In the genomic region with DNA sequence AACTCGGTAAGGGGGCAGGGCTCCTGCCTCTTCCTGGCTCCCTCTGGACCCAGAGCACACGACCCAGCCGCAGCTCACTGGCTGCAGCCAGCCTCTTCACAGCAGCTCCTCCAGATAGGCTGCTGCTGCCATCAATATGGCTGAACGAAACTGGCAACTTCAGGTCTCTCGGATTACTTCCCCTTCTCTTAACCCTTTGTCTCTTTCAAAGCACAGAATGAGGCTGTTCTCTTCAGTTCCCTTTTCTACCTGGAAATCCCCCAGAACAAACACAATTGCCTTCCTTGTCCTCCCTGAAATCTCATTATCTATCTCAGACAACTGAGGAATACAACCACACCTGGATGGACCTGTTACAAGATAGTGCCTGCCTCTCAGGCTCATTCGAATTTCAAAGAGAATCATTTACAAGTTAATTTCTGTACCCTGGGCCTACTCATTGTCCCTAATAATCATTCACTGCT, we compare ENCODE assay signal across 10 cellular contexts.
DNase-seq lines count a peak whose midpoint lies in the region; ATAC-seq and TF ChIP-seq lines count a peak whose summit lies in the region.
"Had no signal": no experiment of that assay in that cellular context is flagged by ENCODE, and none has a peak within 500 bp of the region (broad histone marks: within the 10 kb centered on the region; RNA-seq: fewer than 3 reads in every experiment).

No MANE protein-coding gene starts in this region.

- BruUV-seq in OCI-LY7 (replicated peaks; lab: Mats Ljungman, UMichigan): no TSS peak

- in situ Hi-C loops in brain microvascular endothelial cell (cut with HindIII; ENCODE audit: low pct_ligation_motif_present, low sequenced_read_pairs): no loop called here

- POLR2A ChIA-PET in OCI-LY7 (lab: Charles Lee): interaction anchor here (0.9 kb wide), 1 partner anchor 8 kb away, joined by 3 read pairs; no protein-coding TSS in a partner anchor

- TF ChIP-seq POLR2A in suprapubic skin (IDR thresholded peaks at IDR 0.05) (no peak), breast epithelium (IDR thresholded peaks at IDR 0.05) (no peak)

- DNase-seq in ELF-1 (ENCODE audit: low read depth, low spot score) (peak; percentile 36), OCI-LY7 (ENCODE audit: low spot score) (peak; percentile 88), NCI-H82 (lab: John Stamatoyannopoulos, UW) (no peak), suprapubic skin (ENCODE audit: low spot score in 2 of 2) (no peak), breast epithelium (ENCODE audit: low spot score in 2 of 2) (no peak), brain microvascular endothelial cell (no peak)

- H3K9me2 ChIP-seq in OCI-LY7 (ENCODE audit: insufficient read depth, low read length): no peaks in the 10 kb centered on the region

- no peaks in the 10 kb centered on the region for H3K79me2 ChIP-seq in OCI-LY7 (ENCODE audit: insufficient read depth, low read depth, low read length)

- H3K27ac ChIP-seq in OCI-LY7 (ENCODE audit: low read depth, low read length, poor library complexity, severe bottlenecking) (peak overlapping the region; percentile 71), suprapubic skin (no peak overlapping the region), breast epithelium (no peak overlapping the region), brain microvascular endothelial cell (no peak overlapping the region)
- H3K27ac ChIP-seq: HL-60 had no signal

- H3K4me3 ChIP-seq in OCI-LY7 (ENCODE audit: low read depth, low read length, poor library complexity, severe bottlenecking) (peak overlapping the region; percentile 25), suprapubic skin (no peak overlapping the region), breast epithelium (no peak overlapping the region), brain microvascular endothelial cell (ENCODE audit: low read depth, low read length) (no peak overlapping the region)

- no peak for TF ChIP-seq EP300 in suprapubic skin (IDR thresholded peaks at IDR 0.05)

- CTCF ChIA-PET in OCI-LY7 (lab: Charles Lee; ENCODE audit: unreplicated experiment): no interaction called here

- H3K4me1 ChIP-seq in OCI-LY7 (ENCODE audit: insufficient read depth, low read length, poor library complexity, severe bottlenecking): peaks cover 25% of the 10 kb centered on the region
- no peaks in the 10 kb centered on the region for H3K4me1 ChIP-seq in suprapubic skin
- H3K4me1 ChIP-seq in breast epithelium: no peaks in the 10 kb centered on the region

- H3K27me3 ChIP-seq in suprapubic skin: no peaks in the 10 kb centered on the region
- H3K27me3 ChIP-seq in breast epithelium: no peaks in the 10 kb centered on the region
- no peaks in the 10 kb centered on the region for H3K27me3 ChIP-seq in brain microvascular endothelial cell (replicated peaks)

- no peaks in the 10 kb centered on the region for H4K20me1 ChIP-seq in OCI-LY7 (ENCODE audit: insufficient read depth, low read length)

- H3K4me2 ChIP-seq in OCI-LY7 (ENCODE audit: low read length): peak overlapping the region; percentile 61

- ATAC-seq in GM19455 (IDR thresholded peaks at IDR 0.05; ENCODE audit: unreplicated experiment): peak; percentile 96
- ATAC-seq in HG03064 (IDR thresholded peaks at IDR 0.05; ENCODE audit: low read depth, unreplicated experiment): peak; percentile 97
- ATAC-seq: Panc1 had no signal

- no peaks in the 10 kb centered on the region for H3K36me3 ChIP-seq in OCI-LY7 (ENCODE audit: insufficient read depth, low read length)
- no peaks in the 10 kb centered on the region for H3K36me3 ChIP-seq in suprapubic skin
- no peaks in the 10 kb centered on the region for H3K36me3 ChIP-seq in breast epithelium
- no peaks in the 10 kb centered on the region for H3K36me3 ChIP-seq in brain microvascular endothelial cell (replicated peaks)

- H2AFZ ChIP-seq in OCI-LY7 (ENCODE audit: low read length): peak overlapping the region; percentile 96

- 28% methylated on average over 6 of the region's 6 CpGs for WGBS in suprapubic skin

- TF ChIP-seq CTCF in OCI-LY7 (conservative IDR thresholded peaks at IDR 0.05; ENCODE audit: low read length): no peak
- no peak for TF ChIP-seq CTCF in suprapubic skin (IDR thresholded peaks at IDR 0.05)
- TF ChIP-seq CTCF in breast epithelium (IDR thresholded peaks at IDR 0.05): no peak
- TF ChIP-seq CTCF in brain microvascular endothelial cell (IDR thresholded peaks at IDR 0.05; ENCODE audit: low read depth, low read length, missing control alignments): no peak

- H3K9me3 ChIP-seq in OCI-LY7 (ENCODE audit: low read length) (no peaks in the 10 kb centered on the region), suprapubic skin (no peaks in the 10 kb centered on the region), breast epithelium (no peaks in the 10 kb centered on the region)

- intact Hi-C loops in OCI-LY7 (cut with micrococcal nuclease; ENCODE audit: unreplicated experiment): no loop called here
- intact Hi-C loops in breast epithelium (cut with DNase I; ENCODE audit: low total_unique reads): no loop called here

Comparison
In these comparisons a context has a peak if more than half of its experiments do, and no peak if none do; other contexts are left out.
1. DNase-seq: peak in ELF-1 (single experiment) and OCI-LY7 (single experiment); none in NCI-H82 (single experiment), suprapubic skin (0 of 2), breast epithelium (0 of 2) and brain microvascular endothelial cell (single experiment).